26 cellular contexts compared by ENCODE assay signal in genomic region chr3:138845771-138846173, GRCh38. TPM values are rescaled to one million over a fixed set of nuclear protein-coding genes. Genes with fewer than 3 reads are reported as not detected.
DNase-seq lines count a peak whose midpoint lies in the region; ATAC-seq and TF ChIP-seq lines count a peak whose summit lies in the region.
"Had no signal": no experiment of that assay in that cellular context is flagged by ENCODE, and none has a peak within 500 bp of the region (broad histone marks: within the 10 kb centered on the region; RNA-seq: fewer than 3 reads in every experiment).

No MANE protein-coding gene starts in this region.

- peak overlapping the region; percentile 82 for H3K56ac ChIP-seq in mesendoderm (ENCODE audit: low read length)

- no peaks in the 10 kb centered on the region for H3K79me2 ChIP-seq in mesendoderm (ENCODE audit: control insufficient read depth, insufficient read depth, low read length)

- TF ChIP-seq CTCF in left ventricle myocardium inferior (IDR thresholded peaks at IDR 0.05; ENCODE audit: borderline replicate concordance) (no peak), chondrocyte (IDR thresholded peaks at IDR 0.05) (no peak), ovary (IDR thresholded peaks at IDR 0.05) (no peak), heart left ventricle (IDR thresholded peaks at IDR 0.05) (no peak)

- H3K27ac ChIP-seq in left ventricle myocardium inferior (replicated peaks) (peak overlapping the region; percentile 69), mesendoderm (ENCODE audit: low read depth, low read length) (peak overlapping the region; percentile 79), subcutaneous abdominal adipose tissue (ENCODE audit: low read depth, low read length) (peak overlapping the region; percentile 62), ovary (no peak overlapping the region), heart left ventricle (peak overlapping the region in 5 of 12 donors; percentile 45 to 65 (median 58))
- H3K27ac ChIP-seq: ascending aorta, epithelial cell of prostate, lower lobe of right lung, psoas muscle, suprapubic skin, WERI-Rb-1 had no signal

- no peak for TF ChIP-seq EP300 in ovary (IDR thresholded peaks at IDR 0.05)

- H3K27ac Mint-ChIP-seq in chondrocyte (ENCODE audit: unreplicated experiment) = no peak overlapping the region
- H3K27ac Mint-ChIP-seq: activated naive CD8-positive, alpha-beta T cell treated with anti-CD3 and anti-CD28 coated beads for 36 hours; activated T-helper 17 cell treated with anti-CD3 and anti-CD28 coated beads, Interleukin-2, amount 50 U/mL, for 72 hours; CD4-positive, alpha-beta memory T cell had no signal

- H4K8ac ChIP-seq in mesendoderm (ENCODE audit: low read depth, low read length) = no peak overlapping the region

- peak overlapping the region; percentile 93 for H2BK120ac ChIP-seq in mesendoderm (ENCODE audit: low read depth, low read length)

- H3K27me3 Mint-ChIP-seq in chondrocyte (ENCODE audit: low read depth) = no peaks in the 10 kb centered on the region
- H3K27me3 Mint-ChIP-seq: activated naive CD8-positive, alpha-beta T cell treated with anti-CD3 and anti-CD28 coated beads for 36 hours; activated T-helper 17 cell treated with anti-CD3 and anti-CD28 coated beads, Interleukin-2, amount 50 U/mL, for 72 hours; CD4-positive, alpha-beta memory T cell had no signal

- H3K79me1 ChIP-seq in mesendoderm (ENCODE audit: low read length) = no peaks in the 10 kb centered on the region

- H3K4me1 Mint-ChIP-seq in chondrocyte (ENCODE audit: low read depth) = no peaks in the 10 kb centered on the region
- H3K4me1 Mint-ChIP-seq: activated naive CD8-positive, alpha-beta T cell treated with anti-CD3 and anti-CD28 coated beads for 36 hours; activated T-helper 17 cell treated with anti-CD3 and anti-CD28 coated beads, Interleukin-2, amount 50 U/mL, for 72 hours; CD4-positive, alpha-beta memory T cell had no signal

- H4K5ac ChIP-seq in mesendoderm (ENCODE audit: low read length) = no peak overlapping the region

- peaks cover 21% of the 10 kb centered on the region for H3K4me1 ChIP-seq in left ventricle myocardium inferior
- H3K4me1 ChIP-seq in mesendoderm (ENCODE audit: control insufficient read depth, low read depth, low read length) = peaks cover 9% of the 10 kb centered on the region
- H3K4me1 ChIP-seq in subcutaneous abdominal adipose tissue (ENCODE audit: control insufficient read depth in 5 of 5, insufficient read depth in 5 of 5, low read length in 5 of 5) = peaks cover 0 to 33% (median 27%) of the 10 kb centered on the region in 5 donors
- H3K4me1 ChIP-seq in ovary (ENCODE audit: insufficient read depth) = no peaks in the 10 kb centered on the region
- H3K4me1 ChIP-seq in heart left ventricle = peaks cover 0 to 21% (median 5%) of the 10 kb centered on the region in 12 donors
- H3K4me1 ChIP-seq: lower lobe of right lung, psoas muscle had no signal

- no peak for ATAC-seq in left ventricle myocardium superior
- ATAC-seq in HG02678 (IDR thresholded peaks at IDR 0.05; ENCODE audit: unreplicated experiment) = no peak
- ATAC-seq in heart left ventricle = no peak
- ATAC-seq: activated T-helper 17 cell treated with anti-CD3 and anti-CD28 coated beads, Interleukin-2, amount 50 U/mL, for 72 hours; psoas muscle; SK-N-SH treated with all-trans-retinoic acid at 6 μM for 48 hours had no signal

- H3K4me3 ChIP-seq in left ventricle myocardium inferior = no peak overlapping the region
- no peak overlapping the region for H3K4me3 ChIP-seq in mesendoderm (ENCODE audit: low read length)
- H3K4me3 ChIP-seq in subcutaneous abdominal adipose tissue (ENCODE audit: low read depth in 1 of 5, low read length in 5 of 5) = peak overlapping the region in 1 of 5 donors; percentile 4
- no peak overlapping the region for H3K4me3 ChIP-seq in ovary
- H3K4me3 ChIP-seq in heart left ventricle = no peak overlapping the region
- H3K4me3 ChIP-seq: lower lobe of right lung, psoas muscle, suprapubic skin had no signal

- H2BK5ac ChIP-seq in mesendoderm (ENCODE audit: low read length) = no peak overlapping the region

- peak overlapping the region; percentile 98 for H3K18ac ChIP-seq in mesendoderm (ENCODE audit: low read length)

- no peak overlapping the region for H3K23ac ChIP-seq in mesendoderm (ENCODE audit: low read length)

- no CpG with 5 or more reads among the region's 6 CpGs for WGBS in mesendoderm (ENCODE audit: extremely low coverage, insufficient coverage, low lambda C conversion rate)
- 68 to 88% (median 74%) methylated on average over 6 of the region's 6 CpGs for WGBS in ovary, 3 donors
- WGBS in heart left ventricle, 4 donors = 58 to 74% (median 67%) methylated on average over 6 of the region's 6 CpGs

- no peak overlapping the region for H2BK15ac ChIP-seq in mesendoderm (replicated peaks; ENCODE audit: low read depth)

- no peak overlapping the region for H2AK5ac ChIP-seq in mesendoderm (ENCODE audit: low read length)

- H3K9ac ChIP-seq in mesendoderm (ENCODE audit: low read length) (no peak overlapping the region), subcutaneous abdominal adipose tissue (ENCODE audit: low read length in 5 of 5) (no peak overlapping the region)

- H3K27me3 ChIP-seq in left ventricle myocardium inferior (ENCODE audit: low read depth) = no peaks in the 10 kb centered on the region
- H3K27me3 ChIP-seq in mesendoderm (ENCODE audit: insufficient read depth, low read length, poor library complexity) = no peaks in the 10 kb centered on the region
- no peaks in the 10 kb centered on the region for H3K27me3 ChIP-seq in subcutaneous abdominal adipose tissue (ENCODE audit: control insufficient read depth in 5 of 5, insufficient read depth in 4 of 5, low read length in 5 of 5)
- H3K27me3 ChIP-seq in ovary = no peaks in the 10 kb centered on the region
- no peaks in the 10 kb centered on the region for H3K27me3 ChIP-seq in heart left ventricle
- H3K27me3 ChIP-seq: ascending aorta, suprapubic skin had no signal

- no peak overlapping the region for H3K4me2 ChIP-seq in mesendoderm (ENCODE audit: low read length)

- peak overlapping the region; percentile 100 for H3K4ac ChIP-seq in mesendoderm (ENCODE audit: low read depth, low read length)

- H3K4me3 Mint-ChIP-seq in chondrocyte (ENCODE audit: unreplicated experiment) = no peak overlapping the region
- H3K4me3 Mint-ChIP-seq: activated naive CD8-positive, alpha-beta T cell treated with anti-CD3 and anti-CD28 coated beads for 36 hours; activated T-helper 17 cell treated with anti-CD3 and anti-CD28 coated beads, Interleukin-2, amount 50 U/mL, for 72 hours; CD4-positive, alpha-beta memory T cell had no signal

- TF ChIP-seq POLR2A in ovary (IDR thresholded peaks at IDR 0.05) (no peak), heart left ventricle (IDR thresholded peaks at IDR 0.05) (no peak)

- no peaks in the 10 kb centered on the region for H3K9me3 ChIP-seq in left ventricle myocardium inferior (replicated peaks)
- no peaks in the 10 kb centered on the region for H3K9me3 ChIP-seq in subcutaneous abdominal adipose tissue (ENCODE audit: control insufficient read depth in 5 of 5, low read length in 5 of 5)
- no peaks in the 10 kb centered on the region for H3K9me3 ChIP-seq in ovary
- H3K9me3 ChIP-seq in heart left ventricle = no peaks in the 10 kb centered on the region
- H3K9me3 ChIP-seq: ascending aorta, lower lobe of right lung, psoas muscle, suprapubic skin had no signal

- H3K36me3 ChIP-seq in left ventricle myocardium inferior = no peaks in the 10 kb centered on the region
- H3K36me3 ChIP-seq in mesendoderm (ENCODE audit: control insufficient read depth, insufficient read depth, low read length) = no peaks in the 10 kb centered on the region
- no peaks in the 10 kb centered on the region for H3K36me3 ChIP-seq in subcutaneous abdominal adipose tissue (ENCODE audit: control insufficient read depth in 5 of 5, insufficient read depth in 5 of 5, low read length in 5 of 5)
- H3K36me3 ChIP-seq in ovary = no peaks in the 10 kb centered on the region
- H3K36me3 ChIP-seq in heart left ventricle = no peaks in the 10 kb centered on the region
- H3K36me3 ChIP-seq: ascending aorta, lower lobe of right lung, suprapubic skin, WERI-Rb-1 had no signal

- H3K9me3 Mint-ChIP-seq in chondrocyte (ENCODE audit: low read depth) = no peaks in the 10 kb centered on the region
- H3K9me3 Mint-ChIP-seq: activated naive CD8-positive, alpha-beta T cell treated with anti-CD3 and anti-CD28 coated beads for 36 hours; activated T-helper 17 cell treated with anti-CD3 and anti-CD28 coated beads, Interleukin-2, amount 50 U/mL, for 72 hours; CD4-positive, alpha-beta memory T cell had no signal

- H3K36me3 Mint-ChIP-seq in chondrocyte (ENCODE audit: low read depth) = no peaks in the 10 kb centered on the region
- H3K36me3 Mint-ChIP-seq: activated naive CD8-positive, alpha-beta T cell treated with anti-CD3 and anti-CD28 coated beads for 36 hours; CD4-positive, alpha-beta memory T cell had no signal

- intact Hi-C loops in left ventricle myocardium inferior (cut with micrococcal nuclease) (no loop called here), left ventricle myocardium superior (cut with micrococcal nuclease) (no loop called here), ovary (cut with DNase I) (no loop called here), heart left ventricle (cut with DNase I) (loop anchor here in 1 of 10 donors (5.0 kb wide), 1 partner anchor 52 kb away; no protein-coding TSS in a partner anchor)

- DNase-seq in left ventricle myocardium inferior (no peak), left ventricle myocardium superior (no peak), chondrocyte (ENCODE audit: low spot score) (peak; percentile 8), mesendoderm (peak; percentile 94), ovary (no peak), heart left ventricle (no peak)
- DNase-seq: activated CD4-positive, alpha-beta T cell treated with anti-CD3 and anti-CD28 coated beads, Interleukin-2, amount 50 U/mL, for 1 hour; activated naive CD8-positive, alpha-beta T cell treated with anti-CD3 and anti-CD28 coated beads for 36 hours; AML-193; CD4-positive, alpha-beta memory T cell; cerebellar nuclear complex; DMS 273 treated with DMSO at 0.1 percent for 48 hours; lower lobe of right lung; NCI-H187 treated with DMSO at 0.1 percent for 48 hours; NCI-H526; psoas muscle; small intestine; stimulated activated CD4-positive, alpha-beta T cell treated with anti-CD3 and anti-CD28 coated beads, Interleukin-1b, Interleukin-23, amount 100 ng/mL, for 48 hours; WERI-Rb-1 had no signal

RNA-seq across cellular contexts. Expression of gene PIK3CB, which starts 11.0 kb away (rescaled TPM):
- total RNA-seq in left ventricle myocardium inferior (31.5 TPM), left ventricle myocardium superior (33.3 TPM), chondrocyte (19.5 to 25.9 TPM (median 21.2 TPM) in 3 replicates), ovary (10 to 100 TPM; 14.4 to 27.1 (median 21.0) TPM), heart left ventricle (10 to 100 TPM; 23.4 to 38.1 (median 29.4) TPM)
- 38.5 TPM for polyA plus RNA-seq in mesendoderm (2013, experiment 1 of 2)
- polyA plus RNA-seq in mesendoderm (2013, experiment 2 of 2) = 37.2 TPM
- polyA plus RNA-seq in ovary (10 to 100 TPM; 10.6 to 15.6 TPM), heart left ventricle (10 to 100 TPM in 1 of 2 donors, 1 to 10 TPM in 1; 6.9 to 30.5 TPM)

Comparison
In these comparisons a context has a peak if more than half of its experiments do, and no peak if none do; other contexts are left out.
1. DNase-seq: peak in chondrocyte (single experiment) and mesendoderm (single experiment); none in left ventricle myocardium inferior (single experiment), left ventricle myocardium superior (single experiment), ovary (0 of 5) and heart left ventricle (0 of 5).
2. H3K27ac ChIP-seq: peak in left ventricle myocardium inferior (single experiment), mesendoderm (single experiment) and subcutaneous abdominal adipose tissue (single experiment); none in ovary (0 of 2).